ENCODE assay signal across 8 cellular contexts in the genomic region with DNA sequence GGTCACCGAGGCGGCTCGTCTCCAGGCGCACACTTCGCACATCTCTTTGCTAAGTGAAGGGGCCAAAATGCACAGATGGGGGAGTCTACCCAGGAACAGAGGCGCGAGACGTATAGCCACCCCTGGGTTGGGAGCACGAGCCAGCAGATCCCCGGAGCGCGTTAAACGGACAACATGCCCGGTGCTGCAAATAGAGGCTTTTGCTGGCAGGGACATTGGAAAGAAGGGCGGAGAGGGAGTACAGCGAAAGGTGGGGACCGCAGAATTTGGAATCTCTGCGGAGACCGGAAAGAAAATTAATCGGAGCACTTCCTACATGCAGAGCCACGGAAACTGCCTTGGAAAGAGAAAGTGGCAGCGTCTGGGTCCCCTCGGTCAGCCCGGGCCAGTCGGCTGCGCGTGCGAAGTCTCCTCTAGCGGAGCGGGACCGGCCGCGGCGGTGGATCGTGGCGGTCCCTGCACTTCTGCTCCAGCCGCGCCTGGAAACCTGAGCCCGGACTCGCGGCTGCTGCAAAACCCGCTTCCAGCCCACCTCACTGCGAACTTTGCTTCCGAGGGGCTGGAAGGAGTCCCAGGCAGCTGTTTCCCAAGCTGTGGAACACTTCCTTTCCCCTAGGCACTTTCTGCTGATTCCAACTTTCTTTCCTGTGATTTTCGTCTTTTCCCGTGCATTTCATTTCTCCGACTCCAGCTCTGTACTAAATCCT. TPM values are rescaled to one million over a fixed set of nuclear protein-coding genes. Genes with fewer than 3 reads are reported as not detected.
DNase-seq lines count a peak whose midpoint lies in the region; ATAC-seq and TF ChIP-seq lines count a peak whose summit lies in the region.

No MANE protein-coding gene starts in this region.

- no peaks in the 10 kb centered on the region for H3K9me3 ChIP-seq in PC-3 (ENCODE audit: low read length)
- H3K9me3 ChIP-seq in iPS-15b (ENCODE audit: control insufficient read depth, insufficient read depth, low read length) = no peaks in the 10 kb centered on the region

- H3K27me3 Mint-ChIP-seq in brain = peaks cover 14% of the 10 kb centered on the region

- no peaks in the 10 kb centered on the region for H3K79me2 ChIP-seq in PC-3 (ENCODE audit: low read length)

- H3K36me3 ChIP-seq in PC-3 (ENCODE audit: low read depth, low read length) (no peaks in the 10 kb centered on the region), iPS-15b (ENCODE audit: control insufficient read depth, insufficient read depth, low read length) (no peaks in the 10 kb centered on the region)

- POLR2A ChIA-PET in PC-3 (lab: Charles Lee; ENCODE audit: unreplicated experiment) = no interaction called here

- H3K9me2 ChIP-seq in PC-3 (replicated peaks; ENCODE audit: low read length) = no peaks in the 10 kb centered on the region

- no peaks in the 10 kb centered on the region for H3K27me3 ChIP-seq in PC-3 (ENCODE audit: low read length)
- peaks cover 26% of the 10 kb centered on the region for H3K27me3 ChIP-seq in iPS-15b (ENCODE audit: control insufficient read depth, insufficient read depth, low read length)

- peak overlapping the region; percentile 91 for H2AFZ ChIP-seq in PC-3 (ENCODE audit: low read length)

- no peak for TF ChIP-seq CTCF in PC-3 (conservative IDR thresholded peaks at IDR 0.05; ENCODE audit: low read depth, low read length)
- TF ChIP-seq CTCF in brain (conservative IDR thresholded peaks at IDR 0.05) = no peak

- H3K9me3 Mint-ChIP-seq in brain = no peaks in the 10 kb centered on the region

- H3K27ac ChIP-seq in PC-3 (ENCODE audit: low read length) = no peak overlapping the region; the same call in 1 of the 2 replicates

- H3K36me3 Mint-ChIP-seq in brain = peaks cover 4% of the 10 kb centered on the region

- H3F3A ChIP-seq in PC-3 (ENCODE audit: low read length, unreplicated experiment) = no peaks in the 10 kb centered on the region

- CTCF ChIA-PET in PC-3 (lab: Charles Lee) = no interaction called here

- BruUV-seq in PC-3 (replicated peaks; lab: Mats Ljungman, UMichigan) = TSS peak; percentile 71

- H3K4me1 Mint-ChIP-seq in brain = peaks cover 13% of the 10 kb centered on the region

- 0 out of 2 replicates have a peak, but pooled peaks cover 3% of the 10 kb centered on the region for H3K4me1 ChIP-seq in PC-3 (ENCODE audit: insufficient read depth, low read length)
- H3K4me1 ChIP-seq in iPS-15b (ENCODE audit: control insufficient read depth, insufficient read depth, low read length) = no peaks in the 10 kb centered on the region

- H3K4me3 Mint-ChIP-seq in brain = no peak overlapping the region

- H3K4me2 ChIP-seq in PC-3 (ENCODE audit: low read length) = peak overlapping the region; percentile 91

- H3K4me3 ChIP-seq in PC-3 (ENCODE audit: low read length) (peak overlapping the region; percentile 88), iPS-15b (ENCODE audit: low read depth, low read length) (peak overlapping the region; percentile 91)

- H3K9ac ChIP-seq in PC-3 (ENCODE audit: low read length) (peak overlapping the region; percentile 72), iPS-15b (ENCODE audit: low read depth, low read length) (peak overlapping the region; percentile 56)

- peak; percentile 38 for ATAC-seq in GM19351 (IDR thresholded peaks at IDR 0.05; ENCODE audit: unreplicated experiment)
- peak; percentile 29 for ATAC-seq in HG03378 (IDR thresholded peaks at IDR 0.05; ENCODE audit: unreplicated experiment)
- peak; percentile 43 for ATAC-seq in PC-3
- ATAC-seq in sciatic nerve = peak; percentile 54

- no peaks in the 10 kb centered on the region for H4K20me1 ChIP-seq in PC-3 (ENCODE audit: low read length)

- intact Hi-C loops in PC-3 (cut with micrococcal nuclease) = loop anchor here (1.0 to 10.0 kb wide), 4 partner anchors 184 to 1304 kb away; no protein-coding TSS in a partner anchor
- intact Hi-C loops in sciatic nerve (cut with DNase I) = no loop called here

- peak; percentile 34 for DNase-seq in COLO829 (ENCODE audit: low spot score)
- peak; percentile 35 for DNase-seq in PC-3
- peak; percentile 77 for DNase-seq in sciatic nerve (ENCODE audit: low spot score)
- no peak for DNase-seq in effector CD4-positive, alpha-beta T cell

- peak overlapping the region in 3 of 5 experiments; percentile 87 to 98 (median 90) for H3K27ac Mint-ChIP-seq in brain

RNA-seq across cellular contexts. Expression of a gene that starts 0.8 kb away (rescaled TPM):
- 0.63 and 0.98 TPM in 2 replicates for total RNA-seq in PC-3 (2014; rRNA removed)
- 9.9 TPM for polyA plus RNA-seq in brain (ENCODE audit: insufficient read depth, low read depth, low replicate concordance)
- 37.7 TPM for total RNA-seq in sciatic nerve

Comparison
In these comparisons a context has a peak if more than half of its experiments do, and no peak if none do; other contexts are left out.
1. RNA of a gene that starts 0.8 kb away (total RNA-seq): 37.7 TPM in sciatic nerve (single experiment); 0.63 to 0.98 TPM in PC-3; every median in the first group is over 10 times any median in the second.
2. Peak in every context shown above with its lines, with median percentiles within 50 percentile points of each other: ATAC-seq.